In the genomic region with DNA sequence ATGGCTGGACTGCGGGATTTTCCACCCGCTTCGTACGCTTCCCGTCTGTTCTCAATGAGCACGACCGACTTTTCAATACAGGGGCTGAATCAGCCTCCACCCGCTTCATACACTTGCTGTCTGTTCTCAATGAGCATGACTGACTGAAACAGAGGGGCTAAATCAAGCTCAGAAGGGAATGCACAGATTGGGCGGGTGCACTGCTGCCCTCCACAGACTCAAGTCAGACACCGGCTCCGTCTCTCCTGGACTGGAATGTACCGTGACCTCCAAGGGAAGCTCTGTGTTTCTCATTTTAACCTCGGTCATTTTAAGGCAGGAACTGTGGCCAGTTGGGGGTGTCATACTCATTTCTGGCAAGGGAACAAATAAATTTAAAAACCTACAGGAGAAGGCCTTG, we compare ENCODE assay signal across 1 cellular context.
TF ChIP-seq lines count a peak whose summit lies in the region.

No MANE protein-coding gene starts in this region.

TF ChIP-seq in WTC11, 78 proteins besides CTCF, POLR2A, EP300 and RAD21:
- TF ChIP-seq TP53 (CRISPR knock-in tag; IDR thresholded peaks at IDR 0.05): no peak
- no peak for TF ChIP-seq NR2C2 (CRISPR knock-in tag; IDR thresholded peaks at IDR 0.05)
- no peak for TF ChIP-seq ZNF138 (CRISPR knock-in tag; conservative IDR thresholded peaks at IDR 0.05)
- TF ChIP-seq ZNF416 (CRISPR knock-in tag; IDR thresholded peaks at IDR 0.05): no peak
- no peak for TF ChIP-seq FOXJ3 (CRISPR knock-in tag; IDR thresholded peaks at IDR 0.05; ENCODE audit: borderline replicate concordance)
- no peak for TF ChIP-seq ZNF232 (CRISPR knock-in tag; IDR thresholded peaks at IDR 0.05)
- TF ChIP-seq RELA (CRISPR knock-in tag; IDR thresholded peaks at IDR 0.05; ENCODE audit: borderline replicate concordance): no peak
- TF ChIP-seq, protein P1, sequence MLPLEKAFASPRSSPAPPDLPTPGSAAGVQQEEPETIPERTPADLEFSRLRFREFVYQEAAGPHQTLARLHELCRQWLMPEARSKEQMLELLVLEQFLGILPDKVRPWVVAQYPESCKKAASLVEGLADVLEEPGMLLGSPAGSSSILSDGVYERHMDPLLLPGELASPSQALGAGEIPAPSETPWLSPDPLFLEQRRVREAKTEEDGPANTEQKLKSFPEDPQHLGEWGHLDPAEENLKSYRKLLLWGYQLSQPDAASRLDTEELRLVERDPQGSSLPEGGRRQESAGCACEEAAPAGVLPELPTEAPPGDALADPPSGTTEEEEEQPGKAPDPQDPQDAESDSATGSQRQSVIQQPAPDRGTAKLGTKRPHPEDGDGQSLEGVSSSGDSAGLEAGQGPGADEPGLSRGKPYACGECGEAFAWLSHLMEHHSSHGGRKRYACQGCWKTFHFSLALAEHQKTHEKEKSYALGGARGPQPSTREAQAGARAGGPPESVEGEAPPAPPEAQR (CRISPR knock-in tag; IDR thresholded peaks at IDR 0.05): no peak
- no peak for TF ChIP-seq JUN (CRISPR knock-in tag; IDR thresholded peaks at IDR 0.05)
- TF ChIP-seq GRHL2 (CRISPR knock-in tag; IDR thresholded peaks at IDR 0.05; ENCODE audit: insufficient replicate concordance, severe bottlenecking): no peak
- no peak for TF ChIP-seq EMX1 (CRISPR knock-in tag; IDR thresholded peaks at IDR 0.05)
- no peak for TF ChIP-seq ZNF671 (CRISPR knock-in tag; IDR thresholded peaks at IDR 0.05)
- no peak for TF ChIP-seq GTF2I (CRISPR knock-in tag; conservative IDR thresholded peaks at IDR 0.05)
- no peak for TF ChIP-seq TEAD4 (CRISPR knock-in tag; IDR thresholded peaks at IDR 0.05)
- no peak for TF ChIP-seq ZNF263 (CRISPR knock-in tag; IDR thresholded peaks at IDR 0.05; ENCODE audit: low read depth)
- TF ChIP-seq ZBTB21 (CRISPR knock-in tag; IDR thresholded peaks at IDR 0.05; ENCODE audit: borderline replicate concordance): no peak
- TF ChIP-seq, protein P2, sequence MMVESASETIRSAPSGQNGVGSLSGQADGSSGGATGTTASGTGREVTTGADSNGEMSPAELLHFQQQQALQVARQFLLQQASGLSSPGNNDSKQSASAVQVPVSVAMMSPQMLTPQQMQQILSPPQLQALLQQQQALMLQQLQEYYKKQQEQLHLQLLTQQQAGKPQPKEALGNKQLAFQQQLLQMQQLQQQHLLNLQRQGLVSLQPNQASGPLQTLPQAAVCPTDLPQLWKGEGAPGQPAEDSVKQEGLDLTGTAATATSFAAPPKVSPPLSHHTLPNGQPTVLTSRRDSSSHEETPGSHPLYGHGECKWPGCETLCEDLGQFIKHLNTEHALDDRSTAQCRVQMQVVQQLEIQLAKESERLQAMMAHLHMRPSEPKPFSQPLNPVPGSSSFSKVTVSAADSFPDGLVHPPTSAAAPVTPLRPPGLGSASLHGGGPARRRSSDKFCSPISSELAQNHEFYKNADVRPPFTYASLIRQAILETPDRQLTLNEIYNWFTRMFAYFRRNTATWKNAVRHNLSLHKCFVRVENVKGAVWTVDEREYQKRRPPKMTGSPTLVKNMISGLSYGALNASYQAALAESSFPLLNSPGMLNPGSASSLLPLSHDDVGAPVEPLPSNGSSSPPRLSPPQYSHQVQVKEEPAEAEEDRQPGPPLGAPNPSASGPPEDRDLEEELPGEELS (CRISPR knock-in tag; IDR thresholded peaks at IDR 0.05): no peak
- TF ChIP-seq, protein P3, sequence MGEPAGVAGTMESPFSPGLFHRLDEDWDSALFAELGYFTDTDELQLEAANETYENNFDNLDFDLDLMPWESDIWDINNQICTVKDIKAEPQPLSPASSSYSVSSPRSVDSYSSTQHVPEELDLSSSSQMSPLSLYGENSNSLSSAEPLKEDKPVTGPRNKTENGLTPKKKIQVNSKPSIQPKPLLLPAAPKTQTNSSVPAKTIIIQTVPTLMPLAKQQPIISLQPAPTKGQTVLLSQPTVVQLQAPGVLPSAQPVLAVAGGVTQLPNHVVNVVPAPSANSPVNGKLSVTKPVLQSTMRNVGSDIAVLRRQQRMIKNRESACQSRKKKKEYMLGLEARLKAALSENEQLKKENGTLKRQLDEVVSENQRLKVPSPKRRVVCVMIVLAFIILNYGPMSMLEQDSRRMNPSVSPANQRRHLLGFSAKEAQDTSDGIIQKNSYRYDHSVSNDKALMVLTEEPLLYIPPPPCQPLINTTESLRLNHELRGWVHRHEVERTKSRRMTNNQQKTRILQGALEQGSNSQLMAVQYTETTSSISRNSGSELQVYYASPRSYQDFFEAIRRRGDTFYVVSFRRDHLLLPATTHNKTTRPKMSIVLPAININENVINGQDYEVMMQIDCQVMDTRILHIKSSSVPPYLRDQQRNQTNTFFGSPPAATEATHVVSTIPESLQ (CRISPR knock-in tag; IDR thresholded peaks at IDR 0.05): no peak
- TF ChIP-seq, protein P4, sequence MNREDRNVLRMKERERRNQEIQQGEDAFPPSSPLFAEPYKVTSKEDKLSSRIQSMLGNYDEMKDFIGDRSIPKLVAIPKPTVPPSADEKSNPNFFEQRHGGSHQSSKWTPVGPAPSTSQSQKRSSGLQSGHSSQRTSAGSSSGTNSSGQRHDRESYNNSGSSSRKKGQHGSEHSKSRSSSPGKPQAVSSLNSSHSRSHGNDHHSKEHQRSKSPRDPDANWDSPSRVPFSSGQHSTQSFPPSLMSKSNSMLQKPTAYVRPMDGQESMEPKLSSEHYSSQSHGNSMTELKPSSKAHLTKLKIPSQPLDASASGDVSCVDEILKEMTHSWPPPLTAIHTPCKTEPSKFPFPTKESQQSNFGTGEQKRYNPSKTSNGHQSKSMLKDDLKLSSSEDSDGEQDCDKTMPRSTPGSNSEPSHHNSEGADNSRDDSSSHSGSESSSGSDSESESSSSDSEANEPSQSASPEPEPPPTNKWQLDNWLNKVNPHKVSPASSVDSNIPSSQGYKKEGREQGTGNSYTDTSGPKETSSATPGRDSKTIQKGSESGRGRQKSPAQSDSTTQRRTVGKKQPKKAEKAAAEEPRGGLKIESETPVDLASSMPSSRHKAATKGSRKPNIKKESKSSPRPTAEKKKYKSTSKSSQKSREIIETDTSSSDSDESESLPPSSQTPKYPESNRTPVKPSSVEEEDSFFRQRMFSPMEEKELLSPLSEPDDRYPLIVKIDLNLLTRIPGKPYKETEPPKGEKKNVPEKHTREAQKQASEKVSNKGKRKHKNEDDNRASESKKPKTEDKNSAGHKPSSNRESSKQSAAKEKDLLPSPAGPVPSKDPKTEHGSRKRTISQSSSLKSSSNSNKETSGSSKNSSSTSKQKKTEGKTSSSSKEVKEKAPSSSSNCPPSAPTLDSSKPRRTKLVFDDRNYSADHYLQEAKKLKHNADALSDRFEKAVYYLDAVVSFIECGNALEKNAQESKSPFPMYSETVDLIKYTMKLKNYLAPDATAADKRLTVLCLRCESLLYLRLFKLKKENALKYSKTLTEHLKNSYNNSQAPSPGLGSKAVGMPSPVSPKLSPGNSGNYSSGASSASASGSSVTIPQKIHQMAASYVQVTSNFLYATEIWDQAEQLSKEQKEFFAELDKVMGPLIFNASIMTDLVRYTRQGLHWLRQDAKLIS (CRISPR knock-in tag; IDR thresholded peaks at IDR 0.05; ENCODE audit: borderline replicate concordance): no peak
- TF ChIP-seq FOXK1 (CRISPR knock-in tag; IDR thresholded peaks at IDR 0.05): no peak
